ENCODE assay signal across 7 cellular contexts in genomic region chr16:370980-371728, GRCh38. TPM values are rescaled to one million over a fixed set of nuclear protein-coding genes. Genes with fewer than 3 reads are reported as not detected.
DNase-seq lines count a peak whose midpoint lies in the region; ATAC-seq and TF ChIP-seq lines count a peak whose summit lies in the region.

No MANE protein-coding gene starts in this region.

- H3K27me3 ChIP-seq in WERI-Rb-1 (ENCODE audit: insufficient read depth, low read depth, severe bottlenecking) (no peaks in the 10 kb centered on the region), left ventricle myocardium inferior (ENCODE audit: low read depth) (no peaks in the 10 kb centered on the region)

- intact Hi-C loops in left ventricle myocardium inferior (cut with micrococcal nuclease), result no loop called here

- peaks cover 3% of the 10 kb centered on the region for H3K4me1 ChIP-seq in HEK293 (ENCODE audit: control insufficient read depth, insufficient read depth, low read length)
- peaks cover 23% of the 10 kb centered on the region for H3K4me1 ChIP-seq in left ventricle myocardium inferior

- peak overlapping the region; percentile 85 for H3K4me3 Mint-ChIP-seq in stimulated activated effector memory CD8-positive, alpha-beta T cell treated with anti-CD3 and anti-CD28 coated beads, Interleukin-12 subunit alpha, Interleukin-12 subunit beta, amount 100 ng/mL, for 72 hours

- H3K9me3 ChIP-seq in HEK293 (ENCODE audit: control insufficient read depth, insufficient read depth, low read depth, low read length) (no peaks in the 10 kb centered on the region), WERI-Rb-1 (ENCODE audit: severe bottlenecking) (no peaks in the 10 kb centered on the region), left ventricle myocardium inferior (replicated peaks) (no peaks in the 10 kb centered on the region)

- no peak overlapping the region; the same call in 1 of the 2 replicates for H3K27ac ChIP-seq in HEK293 (ENCODE audit: extremely low read depth, low read depth, low read length)
- H3K27ac ChIP-seq in WERI-Rb-1, result peak overlapping the region; percentile 86
- H3K27ac ChIP-seq in left ventricle myocardium inferior (replicated peaks), result peak overlapping the region; percentile 81

- POLR2A ChIA-PET in HEK293 (lab: Yijun Ruan, JAX), result interaction anchor here (0.6 to 1.5 kb wide), 7 partner anchors 8 to 1825 kb away, joined by 3 to 10 read pairs (median 4); partner anchors contain the start of genes AXIN1, PGAP6, PIGQ and POLR3K

- peak overlapping the region; percentile 9; the same call in 1 of the 2 replicates for H3K4me3 ChIP-seq in HEK293 (ENCODE audit: low read depth, low read length)
- peak overlapping the region; percentile 36 for H3K4me3 ChIP-seq in WERI-Rb-1 (ENCODE audit: low read depth, low read length)
- H3K4me3 ChIP-seq in left ventricle myocardium inferior, result peak overlapping the region; percentile 65

- no peak for ATAC-seq in stimulated activated effector memory CD8-positive, alpha-beta T cell treated with anti-CD3 and anti-CD28 coated beads, Interleukin-12 subunit alpha, Interleukin-12 subunit beta, amount 100 ng/mL, for 72 hours
- no peak for ATAC-seq in GM19455 (IDR thresholded peaks at IDR 0.05; ENCODE audit: unreplicated experiment)

- H3K27ac Mint-ChIP-seq in stimulated activated effector memory CD8-positive, alpha-beta T cell treated with anti-CD3 and anti-CD28 coated beads, Interleukin-12 subunit alpha, Interleukin-12 subunit beta, amount 100 ng/mL, for 72 hours, result peak overlapping the region; percentile 97

- DNase-seq in WERI-Rb-1 (no peak), left ventricle myocardium inferior (no peak), NCI-H2107 (lab: John Stamatoyannopoulos, UW) (no peak), inferior parietal cortex (ENCODE audit: extremely low spot score) (no peak)
- no peak for DNase-seq in stimulated activated effector memory CD8-positive, alpha-beta T cell treated with anti-CD3 and anti-CD28 coated beads, Interleukin-12 subunit alpha, Interleukin-12 subunit beta, amount 100 ng/mL, for 72 hours (ENCODE audit: low spot score in 2 of 2)

- peaks cover 6 to 80% of the 10 kb centered on the region in 2 experiments; a peak in 2 of 3 replicates for H3K36me3 ChIP-seq in HEK293 (ENCODE audit: control insufficient read depth in 2 of 2, insufficient read depth in 1 of 2, low read length in 2 of 2)
- peaks cover 82% of the 10 kb centered on the region for H3K36me3 ChIP-seq in WERI-Rb-1
- peaks cover 72% of the 10 kb centered on the region for H3K36me3 ChIP-seq in left ventricle myocardium inferior

- CTCF ChIA-PET in HEK293 (lab: Yijun Ruan, JAX), result interaction anchor here (0.6 to 0.9 kb wide), 5 partner anchors 8 to 341 kb away, joined by 3 to 4 read pairs (median 3); no protein-coding TSS in a partner anchor

- peaks cover 22% of the 10 kb centered on the region for H3K4me1 Mint-ChIP-seq in stimulated activated effector memory CD8-positive, alpha-beta T cell treated with anti-CD3 and anti-CD28 coated beads, Interleukin-12 subunit alpha, Interleukin-12 subunit beta, amount 100 ng/mL, for 72 hours

- H3K36me3 Mint-ChIP-seq in stimulated activated effector memory CD8-positive, alpha-beta T cell treated with anti-CD3 and anti-CD28 coated beads, Interleukin-12 subunit alpha, Interleukin-12 subunit beta, amount 100 ng/mL, for 72 hours, result peaks cover 30% of the 10 kb centered on the region

- no peaks in the 10 kb centered on the region for H3K9me3 Mint-ChIP-seq in stimulated activated effector memory CD8-positive, alpha-beta T cell treated with anti-CD3 and anti-CD28 coated beads, Interleukin-12 subunit alpha, Interleukin-12 subunit beta, amount 100 ng/mL, for 72 hours

- no peak for TF ChIP-seq CTCF in HEK293 (tag by site-specific recombination; IDR thresholded peaks at IDR 0.05)
- TF ChIP-seq CTCF in WERI-Rb-1 (IDR thresholded peaks at IDR 0.05; ENCODE audit: low read depth, low read length), result no peak
- no peak for TF ChIP-seq CTCF in left ventricle myocardium inferior (IDR thresholded peaks at IDR 0.05; ENCODE audit: borderline replicate concordance)

TF ChIP-seq in HEK293, 187 proteins besides CTCF, POLR2A, EP300 and RAD21:
- TF ChIP-seq GLIS1 (tag by site-specific recombination; IDR thresholded peaks at IDR 0.05), result peak; percentile 29; the same call in 1 of the 2 replicates
- TF ChIP-seq SCRT2 (tag by site-specific recombination; IDR thresholded peaks at IDR 0.05), result peak; percentile 75
- no peak for TF ChIP-seq ZNF133 (tag by site-specific recombination; IDR thresholded peaks at IDR 0.05)
- TF ChIP-seq SCRT1 (tag by site-specific recombination; IDR thresholded peaks at IDR 0.05; ENCODE audit: borderline replicate concordance), result peak; percentile 64
- no peak for TF ChIP-seq ZEB2 (tag by site-specific recombination; IDR thresholded peaks at IDR 0.05)
- TF ChIP-seq ZNF600 (tag by site-specific recombination; IDR thresholded peaks at IDR 0.05), result peak; percentile 46; the same call in 1 of the 2 replicates
- TF ChIP-seq ZIC2 (tag by site-specific recombination; IDR thresholded peaks at IDR 0.05), result 0 out of 2 replicates have a peak, but pooled peaks have one; percentile 22

RNA-seq across cellular contexts. Expression of gene MRPL28, which starts 0.8 kb away (rescaled TPM):
- total RNA-seq in left ventricle myocardium inferior, result 76.1 TPM

RNA-seq across cellular contexts. Expression of gene PGAP6, which starts 10.6 kb away (rescaled TPM):
- 30.4 TPM for total RNA-seq in left ventricle myocardium inferior

RNA-seq across cellular contexts. Expression of gene AXIN1, which starts 18.6 kb away (rescaled TPM):
- total RNA-seq in left ventricle myocardium inferior, result 12.2 TPM

RNA-seq across cellular contexts. Expression of gene NME4, which starts 25.8 kb away (rescaled TPM):
- 101 TPM for total RNA-seq in left ventricle myocardium inferior

RNA-seq across cellular contexts. Expression of gene DECR2, which starts 30.5 kb away (rescaled TPM):
- total RNA-seq in left ventricle myocardium inferior, result 8.4 TPM

Comparison
In these comparisons a context has a peak if more than half of its experiments do, and no peak if none do; other contexts are left out.
1. H3K4me3 ChIP-seq: peak in every context shown above with its lines; median percentile 65 in left ventricle myocardium inferior; 36 in WERI-Rb-1; 9 in HEK293.